Comparison of ENCODE assay signal across 10 cellular contexts in the genomic region with DNA sequence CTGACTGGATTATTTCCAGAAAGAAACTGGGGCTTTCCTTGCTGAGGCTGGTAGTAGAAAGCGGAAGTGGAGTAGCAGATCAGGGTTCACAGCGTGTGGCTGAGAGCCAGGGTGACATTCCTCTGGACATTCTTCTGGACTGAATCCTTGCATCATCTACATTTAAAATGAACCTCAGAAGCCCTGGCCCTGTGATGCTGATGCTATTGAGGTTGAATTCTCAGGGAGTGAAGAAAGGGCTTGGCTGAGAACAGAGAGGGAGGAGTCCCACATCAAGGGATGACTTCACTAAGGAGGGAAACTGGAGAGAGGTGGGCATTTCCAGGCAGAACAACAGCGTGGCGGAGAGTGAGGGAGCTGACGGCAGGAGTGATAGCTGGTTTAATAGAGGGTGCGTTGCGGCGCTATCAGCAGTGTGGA.
DNase-seq lines count a peak whose midpoint lies in the region; ATAC-seq, FAIRE-seq and TF ChIP-seq lines count a peak whose summit lies in the region.
"Had no signal": no experiment of that assay in that cellular context is flagged by ENCODE, and none has a peak within 500 bp of the region (broad histone marks: within the 10 kb centered on the region; RNA-seq: fewer than 3 reads in every experiment).

No MANE protein-coding gene starts in this region.

- no peaks in the 10 kb centered on the region for H3K9me3 Mint-ChIP-seq in activated CD4-positive, alpha-beta T cell treated with anti-CD3 and anti-CD28 coated beads, Interleukin-2, amount 10 ng/mL, durations not matched to agents 24 days and 14 days
- peaks cover 2% of the 10 kb centered on the region for H3K9me3 Mint-ChIP-seq in activated naive CD4-positive, alpha-beta T cell treated with anti-CD3 and anti-CD28 coated beads for 36 hours
- H3K9me3 Mint-ChIP-seq: T-helper 1 cell treated with Interleukin-12 subunit alpha and Interleukin-12 subunit beta and Interleukin-4 antibody, amounts not matched to agents 30 μg/mL and 1 μg/mL, for 36 hours had no signal

- H2AFZ ChIP-seq in PC-3 (ENCODE audit: low read length): peak overlapping the region; percentile 46
- H2AFZ ChIP-seq: parathyroid adenoma had no signal

- H3K9me3 ChIP-seq in PC-3 (ENCODE audit: low read length): no peaks in the 10 kb centered on the region
- H3K9me3 ChIP-seq in esophagus muscularis mucosa: no peaks in the 10 kb centered on the region

- peaks cover 40% of the 10 kb centered on the region for H3K4me1 ChIP-seq in PC-3 (ENCODE audit: insufficient read depth, low read length)
- peaks cover 0 to 9% (median 8%) of the 10 kb centered on the region in 4 donors for H3K4me1 ChIP-seq in esophagus muscularis mucosa
- H3K4me1 ChIP-seq: parathyroid adenoma had no signal

- peak; percentile 99 for FAIRE-seq in H54 (lab: Jason Lieb, UNC)

- H3K27ac ChIP-seq in PC-3 (ENCODE audit: low read length): peak overlapping the region; percentile 60
- peak overlapping the region in 3 of 4 donors; percentile 8 to 62 (median 29) for H3K27ac ChIP-seq in esophagus muscularis mucosa (replicated peaks in 1 of 4)
- H3K27ac ChIP-seq: parathyroid adenoma had no signal

- H3K27me3 Mint-ChIP-seq in activated CD4-positive, alpha-beta T cell treated with anti-CD3 and anti-CD28 coated beads, Interleukin-2, amount 10 ng/mL, durations not matched to agents 24 days and 14 days: no peaks in the 10 kb centered on the region
- peaks cover 2% of the 10 kb centered on the region for H3K27me3 Mint-ChIP-seq in activated naive CD4-positive, alpha-beta T cell treated with anti-CD3 and anti-CD28 coated beads for 36 hours (ENCODE audit: low read depth)

- H3K27me3 ChIP-seq in PC-3 (ENCODE audit: low read length) (no peaks in the 10 kb centered on the region), esophagus muscularis mucosa (no peaks in the 10 kb centered on the region)

- peak; percentile 38; the same call in 1 of the 2 replicates for TF ChIP-seq POLR2A in H54 (IDR thresholded peaks at IDR 0.05; ENCODE audit: low read depth, low read length)
- no peak for TF ChIP-seq POLR2A in esophagus muscularis mucosa (IDR thresholded peaks at IDR 0.05; ENCODE audit: low read depth)

- H4K20me1 ChIP-seq in PC-3 (ENCODE audit: low read length): no peaks in the 10 kb centered on the region

- H3F3A ChIP-seq in PC-3 (ENCODE audit: low read length, unreplicated experiment): no peaks in the 10 kb centered on the region

- peak overlapping the region; percentile 49 for H3K4me2 ChIP-seq in PC-3 (ENCODE audit: low read length)

- no peaks in the 10 kb centered on the region; the same call in 1 of the 2 replicates for H3K9me2 ChIP-seq in PC-3 (replicated peaks; ENCODE audit: low read length)

- TF ChIP-seq EP300 in esophagus muscularis mucosa (IDR thresholded peaks at IDR 0.05): no peak

- 46% methylated on average over 8 of the region's 8 CpGs for WGBS in esophagus muscularis mucosa

- POLR2A ChIA-PET in PC-3 (lab: Charles Lee; ENCODE audit: unreplicated experiment): no interaction called here

- no peak overlapping the region for H3K4me3 Mint-ChIP-seq in activated CD4-positive, alpha-beta T cell treated with anti-CD3 and anti-CD28 coated beads, Interleukin-2, amount 10 ng/mL, durations not matched to agents 24 days and 14 days
- no peak overlapping the region for H3K4me3 Mint-ChIP-seq in activated naive CD4-positive, alpha-beta T cell treated with anti-CD3 and anti-CD28 coated beads for 36 hours
- H3K4me3 Mint-ChIP-seq: T-helper 1 cell treated with Interleukin-12 subunit alpha and Interleukin-12 subunit beta and Interleukin-4 antibody, amounts not matched to agents 30 μg/mL and 1 μg/mL, for 36 hours had no signal

- H3K36me3 ChIP-seq in PC-3 (ENCODE audit: low read depth, low read length): no peaks in the 10 kb centered on the region
- no peaks in the 10 kb centered on the region for H3K36me3 ChIP-seq in esophagus muscularis mucosa

- no peaks in the 10 kb centered on the region for H3K4me1 Mint-ChIP-seq in activated CD4-positive, alpha-beta T cell treated with anti-CD3 and anti-CD28 coated beads, Interleukin-2, amount 10 ng/mL, durations not matched to agents 24 days and 14 days
- H3K4me1 Mint-ChIP-seq in activated naive CD4-positive, alpha-beta T cell treated with anti-CD3 and anti-CD28 coated beads for 36 hours (ENCODE audit: low read depth): no peaks in the 10 kb centered on the region

- H3K9ac ChIP-seq in PC-3 (ENCODE audit: low read length): no peak overlapping the region
- H3K9ac ChIP-seq: parathyroid adenoma had no signal

- DNase-seq in H54 (ENCODE audit: insufficient read length, low spot score): peak; percentile 78
- DNase-seq in PC-3: peak; percentile 96
- no peak for DNase-seq in esophagus muscularis mucosa (ENCODE audit: extremely low spot score)
- peak; percentile 99 for DNase-seq in non-pigmented ciliary epithelial cell (ENCODE audit: low read depth)
- DNase-seq in RPMI8226: no peak
- DNase-seq in activated CD4-positive, alpha-beta T cell treated with anti-CD3 and anti-CD28 coated beads, Interleukin-2, amount 10 ng/mL, durations not matched to agents 24 days and 14 days: no peak
- DNase-seq in activated naive CD4-positive, alpha-beta T cell treated with anti-CD3 and anti-CD28 coated beads for 36 hours: no peak

- H3K79me2 ChIP-seq in PC-3 (ENCODE audit: low read length): no peaks in the 10 kb centered on the region
- H3K79me2 ChIP-seq: parathyroid adenoma had no signal

- H3K36me3 Mint-ChIP-seq in activated CD4-positive, alpha-beta T cell treated with anti-CD3 and anti-CD28 coated beads, Interleukin-2, amount 10 ng/mL, durations not matched to agents 24 days and 14 days (ENCODE audit: low read depth): no peaks in the 10 kb centered on the region
- no peaks in the 10 kb centered on the region for H3K36me3 Mint-ChIP-seq in activated naive CD4-positive, alpha-beta T cell treated with anti-CD3 and anti-CD28 coated beads for 36 hours (ENCODE audit: low read depth)

- intact Hi-C loops in PC-3 (cut with micrococcal nuclease): no loop called here
- intact Hi-C loops in esophagus muscularis mucosa (cut with DNase I): no loop called here
- intact Hi-C loops in activated CD4-positive, alpha-beta T cell treated with anti-CD3 and anti-CD28 coated beads, Interleukin-2, amount 10 ng/mL, durations not matched to agents 24 days and 14 days (cut with micrococcal nuclease): no loop called here
- intact Hi-C loops in activated naive CD4-positive, alpha-beta T cell treated with anti-CD3 and anti-CD28 coated beads for 36 hours (cut with micrococcal nuclease): no loop called here

- no peak overlapping the region for H3K27ac Mint-ChIP-seq in activated CD4-positive, alpha-beta T cell treated with anti-CD3 and anti-CD28 coated beads, Interleukin-2, amount 10 ng/mL, durations not matched to agents 24 days and 14 days
- no peak overlapping the region for H3K27ac Mint-ChIP-seq in activated naive CD4-positive, alpha-beta T cell treated with anti-CD3 and anti-CD28 coated beads for 36 hours
- H3K27ac Mint-ChIP-seq: T-helper 1 cell treated with Interleukin-12 subunit alpha and Interleukin-12 subunit beta and Interleukin-4 antibody, amounts not matched to agents 30 μg/mL and 1 μg/mL, for 36 hours had no signal

- BruUV-seq in PC-3 (replicated peaks; lab: Mats Ljungman, UMichigan): no TSS peak

- ATAC-seq in PC-3 (peak; percentile 69), GM19328 (IDR thresholded peaks at IDR 0.05; ENCODE audit: unreplicated experiment) (no peak)

- H3K4me3 ChIP-seq in PC-3 (ENCODE audit: low read length): no peak overlapping the region
- H3K4me3 ChIP-seq in esophagus muscularis mucosa: no peak overlapping the region

- CTCF ChIA-PET in PC-3 (lab: Charles Lee): interaction anchor here (0.5 kb wide), 1 partner anchor 49 kb away, joined by 3 read pairs; no protein-coding TSS in a partner anchor
- CTCF ChIA-PET in activated naive CD4-positive, alpha-beta T cell treated with anti-CD3 and anti-CD28 coated beads for 36 hours (lab: Charles Lee): interaction anchor here (0.7 kb wide), 1 partner anchor 332 kb away, joined by 3 read pairs; no protein-coding TSS in a partner anchor

- TF ChIP-seq CTCF in PC-3 (conservative IDR thresholded peaks at IDR 0.05; ENCODE audit: low read depth, low read length) (no peak), esophagus muscularis mucosa (IDR thresholded peaks at IDR 0.05) (no peak)

Comparison
In these comparisons a context has a peak if more than half of its experiments do, and no peak if none do; other contexts are left out.
1. DNase-seq: peak in H54 (single experiment), PC-3 (single experiment) and non-pigmented ciliary epithelial cell (single experiment); none in esophagus muscularis mucosa (single experiment), RPMI8226 (single experiment), activated CD4-positive, alpha-beta T cell treated with anti-CD3 and anti-CD28 coated beads, Interleukin-2, amount 10 ng/mL, durations not matched to agents 24 days and 14 days (single experiment) and activated naive CD4-positive, alpha-beta T cell treated with anti-CD3 and anti-CD28 coated beads for 36 hours (single experiment).